In the genomic region with DNA sequence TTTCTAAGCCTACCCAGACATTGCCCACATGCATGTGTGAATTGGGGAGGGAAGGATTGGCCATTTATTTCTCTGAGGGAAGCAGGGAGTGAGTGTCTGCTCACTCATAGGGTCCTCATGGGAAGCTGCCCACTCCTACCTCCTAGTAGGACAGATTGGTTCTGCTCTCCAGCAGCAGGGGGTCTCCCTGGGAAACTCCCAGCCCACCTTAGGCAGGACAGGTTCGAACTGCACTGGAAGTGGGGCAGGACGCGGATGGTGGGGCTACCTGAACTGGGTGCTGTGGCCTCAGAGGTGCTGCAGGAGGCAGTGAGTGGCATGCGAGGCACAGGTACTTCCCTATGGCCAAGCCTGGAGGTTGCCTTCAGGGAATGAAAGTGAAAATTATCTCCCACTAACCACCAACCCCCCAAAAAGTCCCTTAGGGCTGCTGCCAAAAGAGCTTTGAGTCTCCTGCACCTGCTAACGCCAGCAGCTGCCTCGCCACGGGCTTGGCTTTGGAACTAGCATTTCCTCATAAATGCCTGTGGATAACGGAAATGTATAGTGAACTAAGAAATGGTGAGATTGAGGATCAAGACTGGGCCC, we compare ENCODE assay signal across 14 cellular contexts.
A peak's percentile ranks its signal among the peaks of the same experiment; 100 is the strongest.
DNase-seq lines count a peak whose midpoint lies in the region; ATAC-seq lines count a peak whose summit lies in the region.
"Had no signal": no experiment of that assay in that cellular context is flagged by ENCODE, and none has a peak within 500 bp of the region (broad histone marks: within the 10 kb centered on the region; RNA-seq: fewer than 3 reads in every experiment).

No MANE protein-coding gene starts in this region.

- POLR2A ChIA-PET in activated CD4-positive, alpha-beta memory T cell treated with anti-CD3 and anti-CD28 coated beads, Interleukin-2, amount 10 ng/mL, durations not matched to agents 7 days and 5 days (lab: Charles Lee): interaction anchor here (1.8 kb wide), 1 partner anchor 28 kb away, joined by 3 read pairs; no protein-coding TSS in a partner anchor
- POLR2A ChIA-PET in activated CD4-positive, alpha-beta memory T cell treated with anti-CD3 and anti-CD28 coated beads for 36 hours (lab: Charles Lee): no interaction called here

- H3K9me3 Mint-ChIP-seq in activated CD4-positive, alpha-beta memory T cell treated with anti-CD3 and anti-CD28 coated beads, Interleukin-2, amount 10 ng/mL, durations not matched to agents 7 days and 5 days: no peaks in the 10 kb centered on the region
- H3K9me3 Mint-ChIP-seq in activated CD4-positive, alpha-beta memory T cell treated with anti-CD3 and anti-CD28 coated beads for 36 hours: no peaks in the 10 kb centered on the region
- H3K9me3 Mint-ChIP-seq in T-helper 1 cell treated with Interleukin-12 subunit alpha and Interleukin-12 subunit beta and Interleukin-4 antibody, amounts not matched to agents 30 μg/mL and 1 μg/mL, for 36 hours: no peaks in the 10 kb centered on the region
- H3K9me3 Mint-ChIP-seq in stimulated activated effector memory CD8-positive, alpha-beta T cell treated with anti-CD3 and anti-CD28 coated beads, Interleukin-12 subunit alpha, Interleukin-12 subunit beta, amount 100 ng/mL, for 72 hours: no peaks in the 10 kb centered on the region
- H3K9me3 Mint-ChIP-seq: activated naive CD4-positive, alpha-beta T cell treated with anti-CD3 and anti-CD28 coated beads, Interleukin-2, amount 50 U/mL, for 72 hours; dendritic cell treated with granulocyte-macrophage colony-stimulating factor and Interleukin-4, amounts not matched to agents 40 ng/mL and 50 ng/mL, for 4 days; neural progenitor cell had no signal

- H3K36me3 Mint-ChIP-seq in activated CD4-positive, alpha-beta memory T cell treated with anti-CD3 and anti-CD28 coated beads, Interleukin-2, amount 10 ng/mL, durations not matched to agents 7 days and 5 days (ENCODE audit: low read depth): peaks cover 13% of the 10 kb centered on the region
- no peaks in the 10 kb centered on the region for H3K36me3 Mint-ChIP-seq in activated CD4-positive, alpha-beta memory T cell treated with anti-CD3 and anti-CD28 coated beads for 36 hours
- H3K36me3 Mint-ChIP-seq in T-helper 1 cell treated with Interleukin-12 subunit alpha and Interleukin-12 subunit beta and Interleukin-4 antibody, amounts not matched to agents 30 μg/mL and 1 μg/mL, for 36 hours (ENCODE audit: low read depth): no peaks in the 10 kb centered on the region
- H3K36me3 Mint-ChIP-seq in stimulated activated effector memory CD8-positive, alpha-beta T cell treated with anti-CD3 and anti-CD28 coated beads, Interleukin-12 subunit alpha, Interleukin-12 subunit beta, amount 100 ng/mL, for 72 hours: no peaks in the 10 kb centered on the region
- H3K36me3 Mint-ChIP-seq: activated naive CD4-positive, alpha-beta T cell treated with anti-CD3 and anti-CD28 coated beads, Interleukin-2, amount 50 U/mL, for 72 hours; neural progenitor cell had no signal

- DNase-seq in activated CD4-positive, alpha-beta memory T cell treated with anti-CD3 and anti-CD28 coated beads, Interleukin-2, amount 10 ng/mL, durations not matched to agents 7 days and 5 days: no peak
- DNase-seq in activated CD4-positive, alpha-beta memory T cell treated with anti-CD3 and anti-CD28 coated beads for 36 hours: no peak
- no peak for DNase-seq in stimulated activated effector memory CD8-positive, alpha-beta T cell treated with anti-CD3 and anti-CD28 coated beads, Interleukin-12 subunit alpha, Interleukin-12 subunit beta, amount 100 ng/mL, for 72 hours (ENCODE audit: low spot score in 2 of 2)
- DNase-seq in inferior parietal cortex (ENCODE audit: extremely low spot score): no peak
- no peak for DNase-seq in stimulated activated naive CD4-positive, alpha-beta T cell (lab: John Stamatoyannopoulos, UW)
- DNase-seq: foreskin fibroblast, NCI-H1436 treated with DMSO at 0.1 percent for 48 hours, NCI-H774 had no signal

- H3K27ac Mint-ChIP-seq in activated CD4-positive, alpha-beta memory T cell treated with anti-CD3 and anti-CD28 coated beads, Interleukin-2, amount 10 ng/mL, durations not matched to agents 7 days and 5 days: peak overlapping the region; percentile 70
- no peak overlapping the region for H3K27ac Mint-ChIP-seq in activated CD4-positive, alpha-beta memory T cell treated with anti-CD3 and anti-CD28 coated beads for 36 hours
- H3K27ac Mint-ChIP-seq in T-helper 1 cell treated with Interleukin-12 subunit alpha and Interleukin-12 subunit beta and Interleukin-4 antibody, amounts not matched to agents 30 μg/mL and 1 μg/mL, for 36 hours: no peak overlapping the region
- H3K27ac Mint-ChIP-seq in stimulated activated effector memory CD8-positive, alpha-beta T cell treated with anti-CD3 and anti-CD28 coated beads, Interleukin-12 subunit alpha, Interleukin-12 subunit beta, amount 100 ng/mL, for 72 hours: peak overlapping the region; percentile 87
- H3K27ac Mint-ChIP-seq: activated naive CD4-positive, alpha-beta T cell treated with anti-CD3 and anti-CD28 coated beads, Interleukin-2, amount 50 U/mL, for 72 hours; dendritic cell treated with granulocyte-macrophage colony-stimulating factor and Interleukin-4, amounts not matched to agents 40 ng/mL and 50 ng/mL, for 4 days; neural progenitor cell had no signal

- H3K27me3 Mint-ChIP-seq in activated CD4-positive, alpha-beta memory T cell treated with anti-CD3 and anti-CD28 coated beads, Interleukin-2, amount 10 ng/mL, durations not matched to agents 7 days and 5 days: peaks cover 4% of the 10 kb centered on the region
- peaks cover 29% of the 10 kb centered on the region for H3K27me3 Mint-ChIP-seq in activated CD4-positive, alpha-beta memory T cell treated with anti-CD3 and anti-CD28 coated beads for 36 hours
- peaks cover 26% of the 10 kb centered on the region for H3K27me3 Mint-ChIP-seq in T-helper 1 cell treated with Interleukin-12 subunit alpha and Interleukin-12 subunit beta and Interleukin-4 antibody, amounts not matched to agents 30 μg/mL and 1 μg/mL, for 36 hours (ENCODE audit: low read depth)

- intact Hi-C loops in activated CD4-positive, alpha-beta memory T cell treated with anti-CD3 and anti-CD28 coated beads for 36 hours (cut with micrococcal nuclease): no loop called here

- peak overlapping the region; percentile 60 for H3K4me3 Mint-ChIP-seq in activated CD4-positive, alpha-beta memory T cell treated with anti-CD3 and anti-CD28 coated beads, Interleukin-2, amount 10 ng/mL, durations not matched to agents 7 days and 5 days
- H3K4me3 Mint-ChIP-seq in activated CD4-positive, alpha-beta memory T cell treated with anti-CD3 and anti-CD28 coated beads for 36 hours: no peak overlapping the region
- H3K4me3 Mint-ChIP-seq in T-helper 1 cell treated with Interleukin-12 subunit alpha and Interleukin-12 subunit beta and Interleukin-4 antibody, amounts not matched to agents 30 μg/mL and 1 μg/mL, for 36 hours: peak overlapping the region; percentile 38
- peak overlapping the region; percentile 74 for H3K4me3 Mint-ChIP-seq in stimulated activated effector memory CD8-positive, alpha-beta T cell treated with anti-CD3 and anti-CD28 coated beads, Interleukin-12 subunit alpha, Interleukin-12 subunit beta, amount 100 ng/mL, for 72 hours
- H3K4me3 Mint-ChIP-seq: neural progenitor cell had no signal

- peak; percentile 45 for ATAC-seq in HG02588 (IDR thresholded peaks at IDR 0.05; ENCODE audit: unreplicated experiment)
- no peak for ATAC-seq in stimulated activated effector memory CD8-positive, alpha-beta T cell treated with anti-CD3 and anti-CD28 coated beads, Interleukin-12 subunit alpha, Interleukin-12 subunit beta, amount 100 ng/mL, for 72 hours
- no peak for ATAC-seq in GM21526 (IDR thresholded peaks at IDR 0.05; ENCODE audit: low FRiP score, unreplicated experiment)
- ATAC-seq: activated naive CD4-positive, alpha-beta T cell treated with anti-CD3 and anti-CD28 coated beads, Interleukin-2, amount 50 U/mL, for 72 hours had no signal

- CTCF ChIA-PET in activated CD4-positive, alpha-beta memory T cell treated with anti-CD3 and anti-CD28 coated beads, Interleukin-2, amount 10 ng/mL, durations not matched to agents 7 days and 5 days (lab: Charles Lee): interaction anchor here (1.0 to 7.5 kb wide), 3 partner anchors 10 to 94 kb away, joined by 4 to 108 read pairs (median 4); no protein-coding TSS in a partner anchor
- CTCF ChIA-PET in activated CD4-positive, alpha-beta memory T cell treated with anti-CD3 and anti-CD28 coated beads for 36 hours (lab: Charles Lee): interaction anchor here (6.0 kb wide), 1 partner anchor 93 kb away, joined by 170 read pairs; no protein-coding TSS in a partner anchor

- peaks cover 51% of the 10 kb centered on the region for H3K4me1 Mint-ChIP-seq in activated CD4-positive, alpha-beta memory T cell treated with anti-CD3 and anti-CD28 coated beads, Interleukin-2, amount 10 ng/mL, durations not matched to agents 7 days and 5 days
- H3K4me1 Mint-ChIP-seq in activated CD4-positive, alpha-beta memory T cell treated with anti-CD3 and anti-CD28 coated beads for 36 hours (ENCODE audit: low read depth): peaks cover 17% of the 10 kb centered on the region
- peaks cover 28% of the 10 kb centered on the region for H3K4me1 Mint-ChIP-seq in T-helper 1 cell treated with Interleukin-12 subunit alpha and Interleukin-12 subunit beta and Interleukin-4 antibody, amounts not matched to agents 30 μg/mL and 1 μg/mL, for 36 hours (ENCODE audit: low read depth)
- H3K4me1 Mint-ChIP-seq in stimulated activated effector memory CD8-positive, alpha-beta T cell treated with anti-CD3 and anti-CD28 coated beads, Interleukin-12 subunit alpha, Interleukin-12 subunit beta, amount 100 ng/mL, for 72 hours: peaks cover 33% of the 10 kb centered on the region

Comparison
In these comparisons a context has a peak if more than half of its experiments do, and no peak if none do; other contexts are left out.
1. H3K27ac Mint-ChIP-seq: peak in activated CD4-positive, alpha-beta memory T cell treated with anti-CD3 and anti-CD28 coated beads, Interleukin-2, amount 10 ng/mL, durations not matched to agents 7 days and 5 days (single experiment) and stimulated activated effector memory CD8-positive, alpha-beta T cell treated with anti-CD3 and anti-CD28 coated beads, Interleukin-12 subunit alpha, Interleukin-12 subunit beta, amount 100 ng/mL, for 72 hours (single experiment); none in activated CD4-positive, alpha-beta memory T cell treated with anti-CD3 and anti-CD28 coated beads for 36 hours (single experiment) and T-helper 1 cell treated with Interleukin-12 subunit alpha and Interleukin-12 subunit beta and Interleukin-4 antibody, amounts not matched to agents 30 μg/mL and 1 μg/mL, for 36 hours (single experiment).